In the genomic region with DNA sequence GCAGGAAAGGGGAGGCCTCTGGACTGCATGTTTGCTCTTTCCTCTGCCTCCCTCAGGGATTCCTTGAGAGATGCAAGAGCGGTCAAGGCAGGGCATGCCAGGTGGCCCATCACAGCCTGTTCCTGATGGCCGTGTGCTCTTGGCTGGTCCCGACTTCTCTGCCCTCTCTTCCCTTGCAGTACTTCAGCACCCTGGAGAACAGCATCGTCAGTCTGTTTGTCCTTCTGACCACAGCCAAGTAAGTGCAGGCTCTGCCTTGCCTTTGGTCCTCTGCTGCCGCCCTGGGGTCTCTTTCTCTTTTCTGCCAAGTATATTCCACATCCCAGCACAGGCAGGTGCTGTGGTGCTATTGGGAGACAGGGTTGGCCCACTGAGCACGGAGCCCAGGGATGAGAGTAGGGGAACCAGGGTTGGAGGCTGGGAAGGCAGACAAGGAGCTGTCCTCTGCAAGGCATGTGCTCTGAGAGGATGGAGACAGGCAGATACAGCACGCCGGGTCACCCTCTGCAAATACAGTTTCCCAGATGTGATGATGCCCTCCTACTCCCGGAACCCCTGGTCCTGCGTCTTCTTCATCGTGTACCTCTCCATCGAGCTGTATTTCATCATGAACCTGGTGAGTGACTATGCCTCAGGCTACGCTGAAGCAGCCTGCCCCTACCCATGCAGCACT, we compare ENCODE assay signal across 15 cellular contexts. TPM values are rescaled to one million over a fixed set of nuclear protein-coding genes. Genes with fewer than 3 reads are reported as not detected.
DNase-seq lines count a peak whose midpoint lies in the region; ATAC-seq and TF ChIP-seq lines count a peak whose summit lies in the region.
"Had no signal": no experiment of that assay in that cellular context is flagged by ENCODE, and none has a peak within 500 bp of the region (broad histone marks: within the 10 kb centered on the region; RNA-seq: fewer than 3 reads in every experiment).

No MANE protein-coding gene starts in this region.

- H3K27me3 ChIP-seq in left lung = no peaks in the 10 kb centered on the region
- H3K27me3 ChIP-seq in tibial nerve = no peaks in the 10 kb centered on the region
- no peaks in the 10 kb centered on the region for H3K27me3 ChIP-seq in CD4-positive, alpha-beta memory T cell (ENCODE audit: insufficient read depth, low read length)

- H3K27ac ChIP-seq in left lung = peak overlapping the region; percentile 57 to 70
- peak overlapping the region; percentile 76 to 94 (median 84) for H3K27ac ChIP-seq in tibial nerve
- H3K27ac ChIP-seq in CD4-positive, alpha-beta memory T cell (ENCODE audit: low read depth, low read length) = no peak overlapping the region

- peaks cover 0 to 6% (median under 1%) of the 10 kb centered on the region in 4 donors for H3K4me1 Mint-ChIP-seq in CD4-positive, alpha-beta memory T cell
- H3K4me1 Mint-ChIP-seq in type B pancreatic cell (ENCODE audit: unreplicated experiment) = no peaks in the 10 kb centered on the region

- CTCF ChIA-PET in CD4-positive, alpha-beta memory T cell (lab: Charles Lee; ENCODE audit: partially characterized antibody) = no interaction called here

- H3K4me1 ChIP-seq in left lung (peaks cover 16 to 25% of the 10 kb centered on the region in 2 donors), tibial nerve (peaks cover 0 to 38% (median 17%) of the 10 kb centered on the region in 4 donors)
- no peaks in the 10 kb centered on the region for H3K4me1 ChIP-seq in CD4-positive, alpha-beta memory T cell (ENCODE audit: insufficient read depth, low read length)

- POLR2A ChIA-PET in CD4-positive, alpha-beta memory T cell (lab: Charles Lee; ENCODE audit: partially characterized antibody) = no interaction called here

- H3K4me3 Mint-ChIP-seq in CD4-positive, alpha-beta memory T cell = peak overlapping the region in 1 of 8 donors; percentile 10
- H3K4me3 Mint-ChIP-seq in type B pancreatic cell = no peak overlapping the region
- H3K4me3 Mint-ChIP-seq: naive thymus-derived CD8-positive, alpha-beta T cell; T-helper 2 cell treated with Interferon-gamma antibody and Interleukin-4, amounts not matched to agents 5 μg/mL and 100 μg/mL, for 36 hours had no signal

- no peak for TF ChIP-seq EP300 in tibial nerve (IDR thresholded peaks at IDR 0.05)

- TF ChIP-seq CTCF in left lung (IDR thresholded peaks at IDR 0.05) = no peak
- no peak for TF ChIP-seq CTCF in tibial nerve (IDR thresholded peaks at IDR 0.05)
- no peak for TF ChIP-seq CTCF in type B pancreatic cell (conservative IDR thresholded peaks at IDR 0.05)

- no peaks in the 10 kb centered on the region for H3K27me3 Mint-ChIP-seq in CD4-positive, alpha-beta memory T cell
- no peaks in the 10 kb centered on the region for H3K27me3 Mint-ChIP-seq in type B pancreatic cell
- H3K27me3 Mint-ChIP-seq: naive thymus-derived CD8-positive, alpha-beta T cell had no signal

- 86% methylated on average over 12 to 13 of the region's 13 CpGs for WGBS in tibial nerve, 2 donors

- no peaks in the 10 kb centered on the region for H3K9me3 ChIP-seq in left lung
- H3K9me3 ChIP-seq in tibial nerve = no peaks in the 10 kb centered on the region
- no peaks in the 10 kb centered on the region for H3K9me3 ChIP-seq in CD4-positive, alpha-beta memory T cell (ENCODE audit: control insufficient read depth in 1 of 2, low read length in 2 of 2)

- H3K4me3 ChIP-seq in left lung = no peak overlapping the region
- no peak overlapping the region for H3K4me3 ChIP-seq in tibial nerve
- no peak overlapping the region for H3K4me3 ChIP-seq in CD4-positive, alpha-beta memory T cell (ENCODE audit: low read length in 2 of 2)

- H3K27ac Mint-ChIP-seq in activated naive CD4-positive, alpha-beta T cell treated with anti-CD3 and anti-CD28 coated beads, Interleukin-2, amount 50 U/mL, for 72 hours = peak overlapping the region; percentile 5 to 9
- no peak overlapping the region for H3K27ac Mint-ChIP-seq in CD4-positive, alpha-beta memory T cell
- no peak overlapping the region for H3K27ac Mint-ChIP-seq in type B pancreatic cell
- H3K27ac Mint-ChIP-seq: T-helper 2 cell treated with Interferon-gamma antibody and Interleukin-4, amounts not matched to agents 5 μg/mL and 100 μg/mL, for 36 hours had no signal

- no peak for ATAC-seq in activated naive CD4-positive, alpha-beta T cell treated with anti-CD3 and anti-CD28 coated beads, Interleukin-2, amount 50 U/mL, for 72 hours
- ATAC-seq in left lung = no peak
- ATAC-seq: esophagus mucosa; naive thymus-derived CD8-positive, alpha-beta T cell had no signal

- H3K36me3 ChIP-seq in left lung (peaks cover 0 to 85% of the 10 kb centered on the region in 2 donors), tibial nerve (peaks cover 6 to 78% (median 9%) of the 10 kb centered on the region in 3 donors)
- peaks cover 47% of the 10 kb centered on the region for H3K36me3 ChIP-seq in CD4-positive, alpha-beta memory T cell (ENCODE audit: insufficient read depth, low read length)

- no peak for TF ChIP-seq POLR2A in tibial nerve (IDR thresholded peaks at IDR 0.05)

- intact Hi-C loops in left lung (cut with DNase I) = no loop called here
- intact Hi-C loops in CD4-positive, alpha-beta memory T cell (cut with micrococcal nuclease) = no loop called here

- H3K36me3 Mint-ChIP-seq in activated naive CD4-positive, alpha-beta T cell treated with anti-CD3 and anti-CD28 coated beads, Interleukin-2, amount 50 U/mL, for 72 hours = peaks cover 5 to 7% of the 10 kb centered on the region in 2 donors
- peaks cover 31 to 45% of the 10 kb centered on the region in 2 donors for H3K36me3 Mint-ChIP-seq in CD4-positive, alpha-beta memory T cell
- peaks cover 11% of the 10 kb centered on the region for H3K36me3 Mint-ChIP-seq in type B pancreatic cell

- H3K9me3 Mint-ChIP-seq in activated naive CD4-positive, alpha-beta T cell treated with anti-CD3 and anti-CD28 coated beads, Interleukin-2, amount 50 U/mL, for 72 hours = no peaks in the 10 kb centered on the region
- no peaks in the 10 kb centered on the region for H3K9me3 Mint-ChIP-seq in CD4-positive, alpha-beta memory T cell
- H3K9me3 Mint-ChIP-seq in type B pancreatic cell = no peaks in the 10 kb centered on the region
- H3K9me3 Mint-ChIP-seq: naive thymus-derived CD8-positive, alpha-beta T cell; T-helper 2 cell treated with Interferon-gamma antibody and Interleukin-4, amounts not matched to agents 5 μg/mL and 100 μg/mL, for 36 hours had no signal

- DNase-seq in activated naive CD4-positive, alpha-beta T cell treated with anti-CD3 and anti-CD28 coated beads, Interleukin-2, amount 50 U/mL, for 72 hours (ENCODE audit: low spot score in 2 of 2) = no peak
- no peak for DNase-seq in activated naive CD4-positive, alpha-beta T cell treated with anti-CD3 and anti-CD28 coated beads, Interleukin-2, amount 50 U/mL, for 16 hours
- peak; percentile 51 for DNase-seq in cerebellum (ENCODE audit: low spot score)
- no peak for DNase-seq in left lung
- no peak for DNase-seq in tibial nerve (ENCODE audit: low spot score in 2 of 2)
- DNase-seq in superior temporal gyrus (ENCODE audit: extremely low spot score) = no peak
- DNase-seq in CD4-positive, alpha-beta memory T cell = no peak
- DNase-seq in type B pancreatic cell (ENCODE audit: extremely low spot score, unreplicated experiment) = no peak
- DNase-seq: 8988T; KBM-7; naive thymus-derived CD8-positive, alpha-beta T cell; NCI-H1694; NCI-H69 had no signal

RNA-seq across cellular contexts. Expression of gene TPCN1, which starts 51.9 kb away (rescaled TPM):
- total RNA-seq in activated naive CD4-positive, alpha-beta T cell treated with anti-CD3 and anti-CD28 coated beads, Interleukin-2, amount 50 U/mL, for 72 hours = 100 to 1,000 TPM in 1 of 2 donors, 10 to 100 TPM in 1; 54.7 to 111 TPM
- 27.7 TPM for total RNA-seq in cerebellum
- 10 to 100 TPM; 39.6 to 54.1 TPM for total RNA-seq in left lung
- total RNA-seq in tibial nerve = 10 to 100 TPM; 62.7 to 77.6 (median 69.8) TPM
- total RNA-seq in CD4-positive, alpha-beta memory T cell = 10 to 100 TPM; 79.8 to 94.2 TPM
- 10 to 100 TPM in 1 of 2 donors, 1 to 10 TPM in 1; 8.5 to 19.9 TPM for polyA plus RNA-seq in CD4-positive, alpha-beta memory T cell
- total RNA-seq in type B pancreatic cell (ENCODE audit: low replicate concordance) = 55.6 and 103 TPM in 2 replicates

Comparison
In these comparisons a context has a peak if more than half of its experiments do, and no peak if none do; other contexts are left out.
1. H3K27ac Mint-ChIP-seq: peak in activated naive CD4-positive, alpha-beta T cell treated with anti-CD3 and anti-CD28 coated beads, Interleukin-2, amount 50 U/mL, for 72 hours (2 of 2); none in CD4-positive, alpha-beta memory T cell (0 of 7) and type B pancreatic cell (single experiment).